ENCODE assay signal across 19 cellular contexts in genomic region chr5:177359451-177359851, GRCh38. TPM values are rescaled to one million over a fixed set of nuclear protein-coding genes. Genes with fewer than 3 reads are reported as not detected.
DNase-seq lines count a peak whose midpoint lies in the region; ATAC-seq, FAIRE-seq and TF ChIP-seq lines count a peak whose summit lies in the region.
"Had no signal": no experiment of that assay in that cellular context is flagged by ENCODE, and none has a peak within 500 bp of the region (broad histone marks: within the 10 kb centered on the region; RNA-seq: fewer than 3 reads in every experiment).

No MANE protein-coding gene starts in this region.

- TF ChIP-seq CTCF in RWPE1 (conservative IDR thresholded peaks at IDR 0.05; ENCODE audit: low read depth) = no peak

- H3K9me3 Mint-ChIP-seq in immature natural killer cell = no peaks in the 10 kb centered on the region
- no peaks in the 10 kb centered on the region for H3K9me3 Mint-ChIP-seq in stimulated activated memory B cell treated with anti-CD40 and anti-IgM and Interleukin-4, amounts not matched to agents 10 μg/mL and 1 μg/mL and 100 μg/mL, for 72 hours

- H3K36me3 Mint-ChIP-seq in immature natural killer cell = no peaks in the 10 kb centered on the region
- H3K36me3 Mint-ChIP-seq in stimulated activated memory B cell treated with anti-CD40 and anti-IgM and Interleukin-4, amounts not matched to agents 10 μg/mL and 1 μg/mL and 100 μg/mL, for 72 hours = no peaks in the 10 kb centered on the region

- H3K27ac Mint-ChIP-seq in immature natural killer cell = peak overlapping the region; percentile 78 to 91 (median 90)
- H3K27ac Mint-ChIP-seq in stimulated activated memory B cell treated with anti-CD40 and anti-IgM and Interleukin-4, amounts not matched to agents 10 μg/mL and 1 μg/mL and 100 μg/mL, for 72 hours = peak overlapping the region; percentile 79

- 63 to 78% (median 64%) methylated on average over 6 of the region's 6 CpGs for WGBS in small intestine, 3 donors

- peak overlapping the region; percentile 89; the same call in 1 of the 2 replicates for H3K27ac ChIP-seq in RWPE1
- no peak overlapping the region for H3K27ac ChIP-seq in small intestine (ENCODE audit: low read depth in 1 of 2, low read length in 1 of 2)
- H3K27ac ChIP-seq: gastrocnemius medialis, uterus had no signal

- peak; percentile 14 for ATAC-seq in left ventricle myocardium superior
- ATAC-seq in Right ventricle myocardium inferior = no peak
- ATAC-seq in stimulated activated memory B cell treated with anti-CD40 and anti-IgM and Interleukin-4, amounts not matched to agents 10 μg/mL and 1 μg/mL and 100 μg/mL, for 72 hours = no peak
- ATAC-seq: gastrocnemius medialis had no signal

- CTCF ChIA-PET in RWPE1 (lab: Yijun Ruan, JAX) = interaction anchor here (2.3 kb wide), 1 partner anchor 10 kb away, joined by 8 read pairs; no protein-coding TSS in a partner anchor

- no peaks in the 10 kb centered on the region for H3K36me3 ChIP-seq in small intestine (ENCODE audit: control insufficient read depth in 2 of 2, insufficient read depth in 2 of 2, low read length in 2 of 2)
- H3K36me3 ChIP-seq: gastrocnemius medialis, uterus had no signal

- peak overlapping the region; percentile 79 to 85 (median 83) for H3K4me3 Mint-ChIP-seq in immature natural killer cell
- H3K4me3 Mint-ChIP-seq in stimulated activated memory B cell treated with anti-CD40 and anti-IgM and Interleukin-4, amounts not matched to agents 10 μg/mL and 1 μg/mL and 100 μg/mL, for 72 hours = peak overlapping the region; percentile 94

- H3K4me1 ChIP-seq in small intestine (ENCODE audit: control insufficient read depth in 2 of 2, insufficient read depth in 1 of 2, low read depth in 1 of 2, low read length in 1 of 2) = peaks cover 3% of the 10 kb centered on the region in 2 donors

- DNase-seq in left ventricle myocardium superior (no peak), Right ventricle myocardium inferior (ENCODE audit: missing footprints) (no peak), RWPE1 (ENCODE audit: low spot score) (no peak), immature natural killer cell (no peak), small intestine (no peak), SK-N-DZ (ENCODE audit: low spot score) (no peak), NCI-H2196 (lab: John Stamatoyannopoulos, UW; ENCODE audit: unreplicated experiment) (no peak)
- DNase-seq: activated CD4-positive, CD25-positive, alpha-beta regulatory T cell; activated effector memory CD4-positive, alpha-beta T cell treated with anti-CD3 and anti-CD28 coated beads, Interleukin-2, amount 50 U/mL, for 16 hours; AML-193; DND-41; gastrocnemius medialis; NCI-H1092; stimulated activated CD4-positive, alpha-beta T cell treated with anti-CD3 and anti-CD28 coated beads, Interleukin-4, amount 100 ng/mL, for 24 hours; uterus had no signal

- no peaks in the 10 kb centered on the region for H3K9me3 ChIP-seq in small intestine (ENCODE audit: control insufficient read depth, low read depth)
- H3K9me3 ChIP-seq: gastrocnemius medialis, uterus had no signal

- no peak overlapping the region for H3K4me3 ChIP-seq in small intestine (ENCODE audit: low read depth in 1 of 2, low read length in 2 of 2)
- H3K4me3 ChIP-seq: gastrocnemius medialis, uterus had no signal

- intact Hi-C loops in left ventricle myocardium superior (cut with micrococcal nuclease) = no loop called here
- intact Hi-C loops in Right ventricle myocardium inferior (cut with DNase I) = no loop called here

- POLR2A ChIA-PET in RWPE1 (lab: Yijun Ruan, JAX; ENCODE audit: low non-redundant PET) = no interaction called here

- H3K27me3 Mint-ChIP-seq in immature natural killer cell (ENCODE audit: low read depth in 3 of 3) = peaks cover 3 to 16% (median 15%) of the 10 kb centered on the region in 3 donors
- H3K27me3 Mint-ChIP-seq in stimulated activated memory B cell treated with anti-CD40 and anti-IgM and Interleukin-4, amounts not matched to agents 10 μg/mL and 1 μg/mL and 100 μg/mL, for 72 hours = no peaks in the 10 kb centered on the region

- no peak for FAIRE-seq in small intestine (lab: Jason Lieb, UNC)
- FAIRE-seq: endometrium, HTR-8/SVneo had no signal

- no peaks in the 10 kb centered on the region for H3K27me3 ChIP-seq in small intestine (ENCODE audit: control insufficient read depth in 2 of 2, insufficient read depth in 2 of 2, low read length in 2 of 2)
- H3K27me3 ChIP-seq: gastrocnemius medialis, uterus had no signal

- H3K4me1 Mint-ChIP-seq in immature natural killer cell = peaks cover 79 to 86% of the 10 kb centered on the region in 2 donors
- peaks cover 91% of the 10 kb centered on the region for H3K4me1 Mint-ChIP-seq in stimulated activated memory B cell treated with anti-CD40 and anti-IgM and Interleukin-4, amounts not matched to agents 10 μg/mL and 1 μg/mL and 100 μg/mL, for 72 hours

RNA-seq across cellular contexts. Expression of gene RGS14, which starts 1.7 kb away (rescaled TPM):
- total RNA-seq in left ventricle myocardium superior (2.0 TPM), Right ventricle myocardium inferior (3.9 TPM)
- polyA plus RNA-seq in immature natural killer cell (10 to 100 TPM; 27.1 to 64.5 (median 33.8) TPM), small intestine (10 to 100 TPM; 12.8 to 22.7 (median 18.6) TPM)
- polyA plus RNA-seq in SK-N-DZ (2014; cell fraction: cytosol; rRNA removed) = 20.8 and 55.9 TPM in 2 replicates
- 62.5 and 74.6 TPM in 2 replicates for polyA plus RNA-seq in SK-N-DZ (2014; cell fraction: nucleus; rRNA removed)

RNA-seq across cellular contexts. Expression of gene LMAN2, which starts 8.0 kb away (rescaled TPM):
- total RNA-seq in left ventricle myocardium superior (61.2 TPM), Right ventricle myocardium inferior (72.3 TPM)
- polyA plus RNA-seq in immature natural killer cell (100 to 1,000 TPM; 316 to 441 (median 409) TPM), small intestine (100 to 1,000 TPM in 1 of 3 donors, 10 to 100 TPM in 2; 73.6 to 304 (median 91.9) TPM)
- polyA plus RNA-seq in SK-N-DZ (2014; cell fraction: cytosol; rRNA removed) = 222 and 238 TPM in 2 replicates
- 130 and 183 TPM in 2 replicates for polyA plus RNA-seq in SK-N-DZ (2014; cell fraction: nucleus; rRNA removed)

RNA-seq across cellular contexts. Expression of gene SLC34A1, which starts 24.8 kb away (rescaled TPM):
- total RNA-seq in left ventricle myocardium superior (not detected), Right ventricle myocardium inferior (not detected)
- polyA plus RNA-seq in immature natural killer cell (under 1 TPM in 2 of 3 donors, not detected in 1; 0.26 to 0.34 TPM), small intestine (under 1 TPM in 1 of 3 donors, not detected in 2; 0.01 TPM)
- polyA plus RNA-seq in SK-N-DZ (2014; cell fraction: cytosol; rRNA removed) = not detected in 2 replicates
- polyA plus RNA-seq in SK-N-DZ (2014; cell fraction: nucleus; rRNA removed) = not detected in 2 replicates
- total RNA-seq: gastrocnemius medialis, uterus had no signal

RNA-seq across cellular contexts. Expression of gene PFN3, which starts 41.0 kb away (rescaled TPM):
- total RNA-seq in left ventricle myocardium superior = not detected
- total RNA-seq in Right ventricle myocardium inferior = not detected
- polyA plus RNA-seq in immature natural killer cell = not detected
- polyA plus RNA-seq in small intestine = not detected
- polyA plus RNA-seq in SK-N-DZ (2014; cell fraction: cytosol; rRNA removed) = not detected in 2 replicates
- not detected in 2 replicates for polyA plus RNA-seq in SK-N-DZ (2014; cell fraction: nucleus; rRNA removed)
- total RNA-seq: gastrocnemius medialis, renal cortical epithelial cell, uterus had no signal

RNA-seq across cellular contexts. Expression of gene MXD3, which starts 47.8 kb away (rescaled TPM):
- 1.7 TPM for total RNA-seq in left ventricle myocardium superior
- total RNA-seq in Right ventricle myocardium inferior = 2.0 TPM
- polyA plus RNA-seq in immature natural killer cell = 1 to 10 TPM; 2.1 to 4.2 (median 4.1) TPM
- 10 to 100 TPM; 11.9 to 22.9 (median 13.5) TPM for polyA plus RNA-seq in small intestine
- polyA plus RNA-seq in SK-N-DZ (2014; cell fraction: cytosol; rRNA removed) = 263 and 287 TPM in 2 replicates
- polyA plus RNA-seq in SK-N-DZ (2014; cell fraction: nucleus; rRNA removed) = 398 TPM in 2 replicates
